1 cellular context compared by ENCODE assay signal in genomic region chr5:105501315-105501714, GRCh38.
TF ChIP-seq lines count a peak whose summit lies in the region.

No MANE protein-coding gene starts in this region.

TF ChIP-seq in GM23338, 12 proteins besides CTCF, POLR2A, EP300 and RAD21 (continued from another document):
- no peak for TF ChIP-seq ZNF462 (CRISPR knock-in tag; IDR thresholded peaks at IDR 0.05)
TF ChIP-seq in GM23338: peak in this region for 0.
